Comparison of ENCODE assay signal across 10 cellular contexts in genomic region chr11:64759131-64759721, GRCh38. TPM values are rescaled to one million over a fixed set of nuclear protein-coding genes. Genes with fewer than 3 reads are reported as not detected.
DNase-seq lines count a peak whose midpoint lies in the region; ATAC-seq, FAIRE-seq and TF ChIP-seq lines count a peak whose summit lies in the region.
"Had no signal": no experiment of that assay in that cellular context is flagged by ENCODE, and none has a peak within 500 bp of the region (broad histone marks: within the 10 kb centered on the region; RNA-seq: fewer than 3 reads in every experiment).

No MANE protein-coding gene starts in this region.

- H3K27me3 ChIP-seq in ascending aorta: no peaks in the 10 kb centered on the region
- H3K27me3 ChIP-seq: body of pancreas had no signal

- peaks cover 15 to 23% of the 10 kb centered on the region in 2 donors for H3K36me3 ChIP-seq in ascending aorta

- ATAC-seq in A549: peak; percentile 7 to 13; a peak in 5 of 6 replicates
- no peak for ATAC-seq in HG03045 (IDR thresholded peaks at IDR 0.05; ENCODE audit: unreplicated experiment)
- ATAC-seq in GM18505 (IDR thresholded peaks at IDR 0.05; ENCODE audit: unreplicated experiment): no peak

- DNase-seq in A549 (ENCODE audit: low read depth in 1 of 2, low spot score in 1 of 2) (no peak), ascending aorta (ENCODE audit: low spot score in 2 of 2) (peak in 1 of 2 donors; percentile 65), mesothelial cell of epicardium (ENCODE audit: low spot score in 2 of 2, unreplicated experiment in 2 of 2) (no peak), endothelial cell (ENCODE audit: low spot score) (no peak)
- DNase-seq: MV-4-11 had no signal

- no peaks in the 10 kb centered on the region for H3K9me3 ChIP-seq in A549
- H3K9me3 ChIP-seq in ascending aorta: no peaks in the 10 kb centered on the region
- H3K9me3 ChIP-seq: body of pancreas had no signal

- H3K4me3 Mint-ChIP-seq in mesothelial cell of epicardium (no peak overlapping the region), endothelial cell (ENCODE audit: unreplicated experiment) (no peak overlapping the region)

- TF ChIP-seq POLR2A in A549 (IDR thresholded peaks at IDR 0.05; ENCODE audit: low read length): no peak
- TF ChIP-seq POLR2A in GM18505 (IDR thresholded peaks at IDR 0.05; ENCODE audit: borderline replicate concordance, extremely low read depth, insufficient read depth, insufficient read length): no peak

- FAIRE-seq in A549 (lab: Jason Lieb, UNC): no peak
- FAIRE-seq: keratinocyte had no signal

- WGBS in A549 (ENCODE audit: missing lambda C conversion rate): 88% methylated on average over 16 of the region's 21 CpGs

- POLR2A ChIA-PET in A549 (lab: Yijun Ruan, JAX): interaction anchor here (4.5 kb wide), 1 partner anchor 19 kb away, joined by 32 read pairs; the partner anchor contains the start of gene SF1

- no peak for TF ChIP-seq EP300 in A549 (IDR thresholded peaks at IDR 0.05)

- intact Hi-C loops in ascending aorta (cut with DNase I): no loop called here

- peaks cover 5% of the 10 kb centered on the region; the same call in 1 of the 3 replicates for H3K4me1 ChIP-seq in A549
- H3K4me1 ChIP-seq in ascending aorta: peaks cover 22 to 44% of the 10 kb centered on the region in 2 donors

- no peaks in the 10 kb centered on the region for H3K27me3 Mint-ChIP-seq in mesothelial cell of epicardium (ENCODE audit: low read depth)
- H3K27me3 Mint-ChIP-seq in endothelial cell (ENCODE audit: unreplicated experiment): peaks cover 8% of the 10 kb centered on the region
- H3K27me3 Mint-ChIP-seq: CD8-positive, alpha-beta memory T cell had no signal

- peaks cover 3% of the 10 kb centered on the region for H3K36me3 Mint-ChIP-seq in mesothelial cell of epicardium
- peaks cover 22% of the 10 kb centered on the region for H3K36me3 Mint-ChIP-seq in endothelial cell (ENCODE audit: low read depth, unreplicated experiment)

- CTCF ChIA-PET in A549 (lab: Yijun Ruan, JAX): interaction anchor here (1.0 to 13.0 kb wide), 5 partner anchors 8 to 310 kb away, joined by 3 to 104 read pairs (median 19); partner anchors contain the start of gene RASGRP2

- TF ChIP-seq RAD21 in A549 (conservative IDR thresholded peaks at IDR 0.05 in 1 of 2, IDR thresholded peaks at IDR 0.05 in 1 of 2): no peak

- peaks cover 17% of the 10 kb centered on the region for H3K4me1 Mint-ChIP-seq in mesothelial cell of epicardium
- peaks cover 29% of the 10 kb centered on the region for H3K4me1 Mint-ChIP-seq in endothelial cell (ENCODE audit: unreplicated experiment)

- no peak overlapping the region for H3K4me2 ChIP-seq in A549

- H3K27ac ChIP-seq in A549 (no peak overlapping the region), ascending aorta (peak overlapping the region; percentile 73 to 75)
- H3K27ac ChIP-seq: body of pancreas had no signal

- TF ChIP-seq CTCF in A549 (IDR thresholded peaks at IDR 0.05): no peak
- TF ChIP-seq CTCF in ascending aorta (IDR thresholded peaks at IDR 0.05): no peak
- TF ChIP-seq CTCF in mesothelial cell of epicardium (IDR thresholded peaks at IDR 0.05; ENCODE audit: unreplicated experiment): no peak
- TF ChIP-seq CTCF in endothelial cell (IDR thresholded peaks at IDR 0.05; ENCODE audit: unreplicated experiment): no peak

- H3K27ac Mint-ChIP-seq in mesothelial cell of epicardium: peak overlapping the region; percentile 89
- no peak overlapping the region for H3K27ac Mint-ChIP-seq in endothelial cell (ENCODE audit: unreplicated experiment)

- H3K9me3 Mint-ChIP-seq in mesothelial cell of epicardium (no peaks in the 10 kb centered on the region), endothelial cell (ENCODE audit: unreplicated experiment) (no peaks in the 10 kb centered on the region)
- H3K9me3 Mint-ChIP-seq: CD8-positive, alpha-beta memory T cell had no signal

- H3K4me3 ChIP-seq in A549 (no peak overlapping the region), ascending aorta (peak overlapping the region; percentile 42 to 57)
- H3K4me3 ChIP-seq: body of pancreas had no signal

TF ChIP-seq in A549, 52 proteins besides CTCF, POLR2A, EP300 and RAD21:
- no peak for TF ChIP-seq ZC3H11A (IDR thresholded peaks at IDR 0.05)
- peak; percentile 45; the same call in 1 of the 2 replicates for TF ChIP-seq TFCP2L1 (CRISPR knock-in tag; IDR thresholded peaks at IDR 0.05)
TF ChIP-seq in A549: peak in this region for 1.

RNA-seq across cellular contexts. Expression of gene PYGM, which starts 0.5 kb away (rescaled TPM):
- polyA plus RNA-seq in A549 (2011; rRNA removed) (0.22 and 0.40 TPM in 2 replicates), A549 (2017; fragmentation: RNase III; extraction: RNeasy Plus Mini Kit Qiagen cat#74134 plus additional on column Dnase treatment) (0.23 to 0.51 TPM (median 0.39 TPM) in 3 replicates)
- polyA plus RNA-seq in A549 (2012; cell fraction: cytosol; rRNA removed): 0.26 and 0.32 TPM in 2 replicates
- 1.3 TPM in 2 replicates for polyA plus RNA-seq in A549 (2012; cell fraction: nucleus; rRNA removed)
- 0.41 and 0.58 TPM in 2 replicates for polyA minus RNA-seq in A549 (2011; rRNA and poly(A)+ RNA removed)
- total RNA-seq in ascending aorta (13.9 TPM), mesothelial cell of epicardium (6.4 to 7.6 TPM (median 7.1 TPM) in 3 replicates), endothelial cell (ENCODE audit: unreplicated experiment) (0.26 TPM)

RNA-seq across cellular contexts. Expression of gene RASGRP2, which starts 15.3 kb away (rescaled TPM):
- 0.88 and 0.95 TPM in 2 replicates for polyA plus RNA-seq in A549 (2011; rRNA removed)
- polyA plus RNA-seq in A549 (2012; cell fraction: cytosol; rRNA removed): 1.3 and 1.8 TPM in 2 replicates
- 2.3 and 3.0 TPM in 2 replicates for polyA plus RNA-seq in A549 (2012; cell fraction: nucleus; rRNA removed)
- polyA plus RNA-seq in A549 (2017; fragmentation: RNase III; extraction: RNeasy Plus Mini Kit Qiagen cat#74134 plus additional on column Dnase treatment): 0.89 to 1.1 TPM (median 0.94 TPM) in 3 replicates
- 1.5 and 1.9 TPM in 2 replicates for polyA minus RNA-seq in A549 (2011; rRNA and poly(A)+ RNA removed)
- total RNA-seq in ascending aorta: 44.2 TPM
- 1.4 to 2.0 TPM (median 1.8 TPM) in 3 replicates for total RNA-seq in mesothelial cell of epicardium
- total RNA-seq in endothelial cell (ENCODE audit: unreplicated experiment): 139 TPM

RNA-seq across cellular contexts. Expression of gene SF1, which starts 19.1 kb away (rescaled TPM):
- 88.8 and 104 TPM in 2 replicates for polyA plus RNA-seq in A549 (2011; rRNA removed)
- 88.5 and 106 TPM in 2 replicates for polyA plus RNA-seq in A549 (2012; cell fraction: cytosol; rRNA removed)
- polyA plus RNA-seq in A549 (2012; cell fraction: nucleus; rRNA removed): 240 and 241 TPM in 2 replicates
- 268 to 341 TPM (median 310 TPM) in 3 replicates for polyA plus RNA-seq in A549 (2017; fragmentation: RNase III; extraction: RNeasy Plus Mini Kit Qiagen cat#74134 plus additional on column Dnase treatment)
- 87.7 and 103 TPM in 2 replicates for polyA minus RNA-seq in A549 (2011; rRNA and poly(A)+ RNA removed)
- 332 TPM for total RNA-seq in ascending aorta
- total RNA-seq in mesothelial cell of epicardium: 529 to 536 TPM (median 533 TPM) in 3 replicates
- total RNA-seq in endothelial cell (ENCODE audit: unreplicated experiment): 322 TPM

RNA-seq across cellular contexts. Expression of gene NRXN2, which starts 36.2 kb away (rescaled TPM):
- not detected in 2 replicates for polyA plus RNA-seq in A549 (2011; rRNA removed)
- 0.06 and 0.11 TPM in 2 replicates for polyA plus RNA-seq in A549 (2012; cell fraction: cytosol; rRNA removed)
- polyA plus RNA-seq in A549 (2012; cell fraction: nucleus; rRNA removed): 0.01 and 0.02 TPM in 2 replicates
- 0.04 to 0.17 TPM (median 0.07 TPM) in 3 replicates for polyA plus RNA-seq in A549 (2017; fragmentation: RNase III; extraction: RNeasy Plus Mini Kit Qiagen cat#74134 plus additional on column Dnase treatment)
- not detected in 2 replicates for polyA minus RNA-seq in A549 (2011; rRNA and poly(A)+ RNA removed)
- 26.0 TPM for total RNA-seq in ascending aorta
- 9.8 to 14.0 TPM (median 12.0 TPM) in 3 replicates for total RNA-seq in mesothelial cell of epicardium
- 11.5 TPM for total RNA-seq in endothelial cell (ENCODE audit: unreplicated experiment)
- polyA plus RNA-seq: CD8-positive, alpha-beta memory T cell; keratinocyte had no signal

RNA-seq across cellular contexts. Expression of gene MAP4K2, which starts 43.8 kb away (rescaled TPM):
- polyA plus RNA-seq in A549 (2011; rRNA removed) (9.4 and 10.2 TPM in 2 replicates), A549 (2017; fragmentation: RNase III; extraction: RNeasy Plus Mini Kit Qiagen cat#74134 plus additional on column Dnase treatment) (8.4 to 10.6 TPM (median 9.9 TPM) in 3 replicates)
- polyA plus RNA-seq in A549 (2012; cell fraction: cytosol; rRNA removed): 13.1 and 13.5 TPM in 2 replicates
- polyA plus RNA-seq in A549 (2012; cell fraction: nucleus; rRNA removed): 25.7 and 33.8 TPM in 2 replicates
- 11.3 and 17.7 TPM in 2 replicates for polyA minus RNA-seq in A549 (2011; rRNA and poly(A)+ RNA removed)
- total RNA-seq in ascending aorta (34.0 TPM), mesothelial cell of epicardium (23.7 to 25.8 TPM (median 25.0 TPM) in 3 replicates), endothelial cell (ENCODE audit: unreplicated experiment) (202 TPM)

Comparison
In these comparisons a context has a peak if more than half of its experiments do, and no peak if none do; other contexts are left out.
1. ATAC-seq: peak in A549 (2 of 2); none in HG03045 (single experiment) and GM18505 (single experiment).
2. H3K27ac ChIP-seq: peak in ascending aorta (2 of 2); none in A549 (0 of 2).
3. RNA of gene RASGRP2, which starts 15.3 kb away (total RNA-seq): 139 TPM in endothelial cell (single experiment) and 44.2 TPM in ascending aorta (single experiment); 1.4 to 2.0 TPM in mesothelial cell of epicardium; every median in the first group is over 10 times any median in the second.